ENCODE assay signal across 22 cellular contexts in the genomic region with DNA sequence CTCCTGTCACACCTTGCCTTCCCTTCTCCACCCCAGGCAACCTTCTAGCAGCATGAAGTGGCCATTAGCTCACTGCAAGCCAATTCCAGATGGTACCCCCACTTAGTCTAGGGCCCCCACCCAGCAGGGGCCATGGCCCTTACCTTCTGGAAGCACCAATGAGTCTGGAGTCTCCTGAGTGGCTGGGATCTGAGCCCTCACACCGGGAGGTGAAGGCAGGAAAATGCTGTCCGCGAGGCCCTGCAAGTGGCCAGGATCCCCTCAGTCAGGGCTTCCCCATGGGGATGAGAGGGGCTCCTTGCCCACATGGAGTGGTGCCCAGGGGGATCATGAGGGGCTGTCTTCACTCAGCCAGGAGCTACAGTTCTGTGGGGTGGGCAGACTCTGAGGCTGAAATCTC. TPM values are rescaled to one million over a fixed set of nuclear protein-coding genes. Genes with fewer than 3 reads are reported as not detected.
DNase-seq lines count a peak whose midpoint lies in the region; ATAC-seq, FAIRE-seq and TF ChIP-seq lines count a peak whose summit lies in the region.
"Had no signal": no experiment of that assay in that cellular context is flagged by ENCODE, and none has a peak within 500 bp of the region (broad histone marks: within the 10 kb centered on the region; RNA-seq: fewer than 3 reads in every experiment).

No MANE protein-coding gene starts in this region.

- H3K27ac ChIP-seq in K562 (ENCODE audit: extremely low read depth, low read depth, low read length) (peak overlapping the region; percentile 82; the same call in 1 of the 3 replicates), heart right ventricle (peak overlapping the region in 9 of 10 donors; percentile 74 to 91 (median 85)), osteoblast (ENCODE audit: low read depth, low read length) (no peak overlapping the region), upper lobe of left lung (peak overlapping the region; percentile 76 to 89 (median 83))
- H3K27ac ChIP-seq: brain microvascular endothelial cell, GM23248, SK-N-MC, VCaP had no signal

- WGBS in K562 (ENCODE audit: insufficient coverage, low coverage, missing lambda C conversion rate): 72% methylated on average over 3 of the region's 3 CpGs
- 48 to 53% methylated on average over 3 of the region's 3 CpGs for WGBS in heart right ventricle, 2 donors
- WGBS in upper lobe of left lung, 2 donors: 34 to 40% methylated on average over 2 to 3 of the region's 3 CpGs

- in situ Hi-C loops in K562 (cut with MboI): no loop called here

- TF ChIP-seq POLR2A in K562 (conservative IDR thresholded peaks at IDR 0.05): no peak
- no peak for TF ChIP-seq POLR2A in upper lobe of left lung (IDR thresholded peaks at IDR 0.05)

- TF ChIP-seq EP300 in K562 (IDR thresholded peaks at IDR 0.05; ENCODE audit: low read length) (no peak), upper lobe of left lung (IDR thresholded peaks at IDR 0.05) (no peak)

- no peak for TF ChIP-seq RAD21 in K562 (CRISPR knock-in tag; conservative IDR thresholded peaks at IDR 0.05 in 1 of 2, IDR thresholded peaks at IDR 0.05 in 1 of 2)

- peak overlapping the region; percentile 56 to 84; a peak in 3 of 4 replicates for H3K9ac ChIP-seq in K562 (ENCODE audit: insufficient read depth in 1 of 2, low read depth in 2 of 2, low read length in 2 of 2)
- H3K9ac ChIP-seq: GM23248 had no signal

- 0 out of 2 replicates have a peak overlapping the region, but pooled peaks have one; percentile 11 for H2AFZ ChIP-seq in K562 (ENCODE audit: low read depth, low read length)
- H2AFZ ChIP-seq in osteoblast (ENCODE audit: low read length): no peak overlapping the region
- H2AFZ ChIP-seq: GM23248 had no signal

- intact Hi-C loops in K562 (cut with micrococcal nuclease) (no loop called here), heart right ventricle (cut with DNase I) (loop anchor here in 4 of 10 donors (5.0 to 10.0 kb wide), 4 partner anchors 91 to 164 kb away; partner anchors contain the start of gene INMT (in 1 of the 4))

- BruUV-seq in K562 (replicated peaks; lab: Mats Ljungman, UMichigan): no TSS peak

- H3K36me3 ChIP-seq in K562 (ENCODE audit: control insufficient read depth, insufficient read depth, low read length) (no peaks in the 10 kb centered on the region), heart right ventricle (no peaks in the 10 kb centered on the region), osteoblast (ENCODE audit: insufficient read depth, low read length) (no peaks in the 10 kb centered on the region), upper lobe of left lung (peaks cover 0 to 30% (median 6%) of the 10 kb centered on the region in 4 donors)
- H3K36me3 ChIP-seq: brain microvascular endothelial cell had no signal

- peaks cover 3% of the 10 kb centered on the region for H3K9me1 ChIP-seq in K562 (ENCODE audit: control insufficient read depth, insufficient read depth, low read length)

- H3K9me3 ChIP-seq in K562 (replicated peaks; ENCODE audit: control insufficient read depth, insufficient read depth, low read depth, low read length) (no peaks in the 10 kb centered on the region), heart right ventricle (no peaks in the 10 kb centered on the region), osteoblast (ENCODE audit: low read depth, low read length) (no peaks in the 10 kb centered on the region), upper lobe of left lung (no peaks in the 10 kb centered on the region)

- H3K4me1 ChIP-seq in K562 (replicated peaks in 1 of 2; ENCODE audit: control insufficient read depth in 2 of 2, insufficient read depth in 2 of 2, low read length in 2 of 2) (peaks cover 81 to 82% of the 10 kb centered on the region in 2 experiments), heart right ventricle (peaks cover 39 to 100% (median 77%) of the 10 kb centered on the region in 9 donors), osteoblast (ENCODE audit: insufficient read depth, low read length) (peaks cover 21% of the 10 kb centered on the region), upper lobe of left lung (peaks cover 51 to 74% (median 52%) of the 10 kb centered on the region in 4 donors)

- ATAC-seq in K562: no peak
- no peak for ATAC-seq in heart right ventricle
- ATAC-seq in upper lobe of left lung (ENCODE audit: low FRiP score in 2 of 2): no peak
- no peak for ATAC-seq in GM19023 (IDR thresholded peaks at IDR 0.05; ENCODE audit: unreplicated experiment)
- ATAC-seq in HG03108 (IDR thresholded peaks at IDR 0.05; ENCODE audit: unreplicated experiment): no peak
- ATAC-seq: Panc1 had no signal

- H3K4me2 ChIP-seq in K562 (ENCODE audit: insufficient read depth, low read length) (peak overlapping the region; percentile 70; the same call in 1 of the 2 replicates), osteoblast (ENCODE audit: insufficient read depth, low read length) (no peak overlapping the region)

- CTCF ChIA-PET in K562 (lab: Yijun Ruan, JAX; ENCODE audit: low intra/inter-chr PET ratio): no interaction called here

- no peak overlapping the region for H3K4me3 ChIP-seq in K562
- H3K4me3 ChIP-seq in heart right ventricle: peak overlapping the region in 9 of 10 donors; percentile 30 to 70 (median 54)
- H3K4me3 ChIP-seq in osteoblast (ENCODE audit: insufficient read depth, low read length): no peak overlapping the region
- peak overlapping the region; percentile 1 to 70 (median 64) for H3K4me3 ChIP-seq in upper lobe of left lung
- H3K4me3 ChIP-seq: GM23248, SK-N-MC had no signal

- TF ChIP-seq CTCF in K562 (IDR thresholded peaks at IDR 0.05 in 2 of 3, conservative IDR thresholded peaks at IDR 0.05 in 1 of 3; ENCODE audit: insufficient read depth in 2 of 3, low read depth in 1 of 3, low read length in 3 of 3) (no peak), heart right ventricle (IDR thresholded peaks at IDR 0.05) (no peak), osteoblast (IDR thresholded peaks at IDR 0.05; ENCODE audit: extremely low read depth, low read depth, low read length) (no peak), upper lobe of left lung (IDR thresholded peaks at IDR 0.05) (no peak)

- no peak for FAIRE-seq in K562 (lab: Jason Lieb, UNC)
- FAIRE-seq: endothelial cell of umbilical vein had no signal

- DNase-seq in K562 (ENCODE audit: extremely low read depth in 1 of 4, low spot score in 3 of 4): no peak
- peak in 1 of 2 donors; percentile 7 for DNase-seq in heart right ventricle
- peak; percentile 48 for DNase-seq in osteoblast (ENCODE audit: insufficient read length, low spot score, missing footprints)
- no peak for DNase-seq in upper lobe of left lung
- no peak for DNase-seq in HuH-7 (ENCODE audit: low spot score)
- DNase-seq: activated CD4-positive, alpha-beta T cell treated with anti-CD3 and anti-CD28 coated beads, Interleukin-2, amount 50 U/mL, for 1 hour; activated effector memory CD4-positive, alpha-beta T cell treated with Interleukin-2 at 50 U/mL for 16 hours; brain microvascular endothelial cell; DMS79 treated with DMSO at 0.1 percent for 48 hours; GM23248; Karpas-422; NCI-H187 treated with DMSO at 0.1 percent for 48 hours; NCI-H2227 treated with DMSO at 0.1 percent for 48 hours; substantia nigra had no signal

- POLR2A ChIA-PET in K562 (lab: Yijun Ruan, JAX): interaction anchor here (0.7 to 1.1 kb wide), 5 partner anchors 15 to 528 kb away, joined by 3 to 4 read pairs (median 3); no protein-coding TSS in a partner anchor

- H3K79me2 ChIP-seq in K562 (ENCODE audit: control insufficient read depth, insufficient read depth, low read length) (no peaks in the 10 kb centered on the region; the same call in 2 of the 3 replicates), osteoblast (ENCODE audit: insufficient read depth, low read length) (no peaks in the 10 kb centered on the region)

- no peaks in the 10 kb centered on the region for H3K27me3 ChIP-seq in K562 (ENCODE audit: control insufficient read depth in 2 of 2, insufficient read depth in 2 of 2, low read length in 2 of 2)
- no peaks in the 10 kb centered on the region for H3K27me3 ChIP-seq in heart right ventricle
- H3K27me3 ChIP-seq in osteoblast (ENCODE audit: insufficient read depth, low read length): no peaks in the 10 kb centered on the region
- no peaks in the 10 kb centered on the region for H3K27me3 ChIP-seq in upper lobe of left lung
- H3K27me3 ChIP-seq: brain microvascular endothelial cell had no signal

- H4K20me1 ChIP-seq in K562 (replicated peaks; ENCODE audit: control insufficient read depth, insufficient read depth, low read length) (no peaks in the 10 kb centered on the region), osteoblast (ENCODE audit: insufficient read depth, low read length) (no peaks in the 10 kb centered on the region)

RNA-seq across cellular contexts. Expression of gene AQP1, which starts 4.6 kb away (rescaled TPM):
- total RNA-seq in K562 (2011; cell fraction: chromatin; rRNA removed; ENCODE audit: low replicate concordance): 3.5 and 8.8 TPM in 2 replicates
- 9.5 and 9.6 TPM in 2 replicates for total RNA-seq in K562 (2011; cell fraction: nucleolus; rRNA removed)
- total RNA-seq in K562 (2011; cell fraction: nucleoplasm; rRNA removed): 8.4 and 15.0 TPM in 2 replicates
- total RNA-seq in K562 (2014; rRNA removed) (3.1 and 9.0 TPM in 2 replicates), K562 (2014; rRNA removed; fragmentation: Illumina TruSeq; extraction: Trizol) (2.8 and 4.1 TPM in 2 replicates), K562 (2015; rRNA removed; fragmentation: Illumina TruSeq; extraction: Trizol) (3.6 and 4.2 TPM in 2 replicates), K562 (2021) (6.7 and 6.9 TPM in 2 replicates), heart right ventricle (100 to 1,000 TPM; 101 to 274 (median 171) TPM), osteoblast (0.59 and 0.72 TPM in 2 replicates), upper lobe of left lung (1,000 to 10,000 TPM in 1 of 6 donors, 100 to 1,000 TPM in 5; 113 to 1,228 (median 802) TPM)
- polyA plus RNA-seq in K562 (2011; rRNA removed) (8.7 and 12.6 TPM in 2 replicates), K562 (2014; fragmentation: Illumina TruSeq; extraction: Trizol) (7.8 and 8.6 TPM in 2 replicates), K562 (2014; fragmentation: Nextera tagmentation; extraction: Ambion mirVana) (under 1 TPM; 0.18 to 0.45 TPM), K562 (2014; rRNA removed) (5.4 and 6.7 TPM in 2 replicates), heart right ventricle (100 to 1,000 TPM; 211 to 245 TPM)
- polyA plus RNA-seq in K562 (2011; cell fraction: cytosol; rRNA removed): 8.5 and 20.6 TPM in 2 replicates
- polyA plus RNA-seq in K562 (2011; cell fraction: nucleus; rRNA removed): 12.3 and 20.4 TPM in 2 replicates
- polyA plus RNA-seq in K562 (2012): 3.2 and 4.3 TPM in 2 replicates
- polyA minus RNA-seq in K562 (2011; rRNA and poly(A)+ RNA removed): 6.1 and 10.7 TPM in 2 replicates
- polyA minus RNA-seq in K562 (2011; cell fraction: cytosol; rRNA and poly(A)+ RNA removed): 3.5 and 6.3 TPM in 2 replicates
- 2.7 and 2.8 TPM in 2 replicates for polyA minus RNA-seq in K562 (2011; cell fraction: nucleus; rRNA and poly(A)+ RNA removed)
- total RNA-seq: T-helper 2 cell treated with Interferon-gamma antibody and Interleukin-4, amounts not matched to agents 100 ng/mL and 5 ng/mL, for 36 hours had no signal

RNA-seq across cellular contexts. Expression of gene GHRHR, which starts 47.5 kb away (rescaled TPM):
- total RNA-seq in K562 (2011; cell fraction: chromatin; rRNA removed; ENCODE audit: low replicate concordance): not detected in 2 replicates
- not detected in 2 replicates for total RNA-seq in K562 (2011; cell fraction: nucleolus; rRNA removed)
- total RNA-seq in K562 (2011; cell fraction: nucleoplasm; rRNA removed): not detected in 2 replicates
- total RNA-seq in K562 (2014; rRNA removed): 0.61 TPM in 1 of 2 replicates, not detected in the other
- not detected in 2 replicates for total RNA-seq in K562 (2014; rRNA removed; fragmentation: Illumina TruSeq; extraction: Trizol)
- total RNA-seq in K562 (2015; rRNA removed; fragmentation: Illumina TruSeq; extraction: Trizol): not detected in 2 replicates
- not detected in 2 replicates for total RNA-seq in K562 (2021)
- not detected in 2 replicates for polyA plus RNA-seq in K562 (2011; rRNA removed)
- polyA plus RNA-seq in K562 (2011; cell fraction: cytosol; rRNA removed): not detected in 2 replicates
- polyA plus RNA-seq in K562 (2011; cell fraction: nucleus; rRNA removed): 0.25 TPM in 1 of 2 replicates, not detected in the other
- polyA plus RNA-seq in K562 (2012): not detected in 2 replicates
- not detected in 2 replicates for polyA plus RNA-seq in K562 (2014; fragmentation: Illumina TruSeq; extraction: Trizol)
- not detected for polyA plus RNA-seq in K562 (2014; fragmentation: Nextera tagmentation; extraction: Ambion mirVana)
- polyA plus RNA-seq in K562 (2014; rRNA removed): not detected in 2 replicates
- not detected in 2 replicates for polyA minus RNA-seq in K562 (2011; rRNA and poly(A)+ RNA removed)
- polyA minus RNA-seq in K562 (2011; cell fraction: cytosol; rRNA and poly(A)+ RNA removed): not detected in 2 replicates
- polyA minus RNA-seq in K562 (2011; cell fraction: nucleus; rRNA and poly(A)+ RNA removed): not detected in 2 replicates
- not detected for total RNA-seq in heart right ventricle
- polyA plus RNA-seq in heart right ventricle: not detected
- not detected in 2 replicates for total RNA-seq in osteoblast
- 1 to 10 TPM in 2 of 6 donors, under 1 TPM in 2, not detected in 2; 0.67 to 3.1 (median 1.1) TPM for total RNA-seq in upper lobe of left lung
- total RNA-seq: endothelial cell of umbilical vein; GM23248; HT-29; T-helper 2 cell treated with Interferon-gamma antibody and Interleukin-4, amounts not matched to agents 100 ng/mL and 5 ng/mL, for 36 hours had no signal
- polyA plus RNA-seq: endothelial cell of umbilical vein, GM23248 had no signal

Comparison
In these comparisons a context has a peak if more than half of its experiments do, and no peak if none do; other contexts are left out.
1. H3K4me3 ChIP-seq: peak in heart right ventricle (9 of 10) and upper lobe of left lung (4 of 4); none in K562 (single experiment) and osteoblast (single experiment).
2. RNA of gene AQP1, which starts 4.6 kb away (total RNA-seq): 113 to 1,228 TPM in upper lobe of left lung and 101 to 274 TPM in heart right ventricle; 2.8 to 15.0 TPM in K562 and 0.59 to 0.72 TPM in osteoblast; every median in the first group is over 4 times any median in the second.